ENCODE assay signal across 21 cellular contexts in the genomic region with DNA sequence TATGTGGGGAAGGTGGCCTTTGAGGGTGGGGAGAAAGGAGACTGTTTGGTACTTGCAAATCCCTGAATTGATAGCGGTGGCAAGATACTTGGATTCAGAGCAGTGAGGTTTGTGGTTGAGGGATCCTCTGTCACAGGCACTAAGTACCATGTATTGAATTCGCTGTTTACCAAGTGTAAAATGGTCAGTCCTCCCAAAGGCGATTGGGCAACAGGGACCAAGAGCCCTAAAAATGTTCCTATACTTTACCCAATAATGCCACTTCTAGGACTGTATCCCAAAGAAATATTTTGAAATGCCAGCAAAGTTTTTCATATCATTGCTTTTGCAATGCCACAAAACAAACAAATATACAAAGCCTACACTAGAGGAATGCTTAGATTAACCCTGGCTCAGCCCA.
"Had no signal": no experiment of that assay in that cellular context is flagged by ENCODE, and none has a peak within 500 bp of the region (broad histone marks: within the 10 kb centered on the region; RNA-seq: fewer than 3 reads in every experiment).

No MANE protein-coding gene starts in this region.

- FAIRE-seq: islet of Langerhans had no signal

- H3K27me3 ChIP-seq: ascending aorta, esophagus squamous epithelium, hepatocyte, spleen had no signal

- H3K9me3 Mint-ChIP-seq: activated CD4-positive, alpha-beta T cell treated with anti-CD3 and anti-CD28 coated beads, Interleukin-2, amount 10 ng/mL, durations not matched to agents 7 days and 5 days; activated naive CD4-positive, alpha-beta T cell treated with anti-CD3 and anti-CD28 coated beads for 36 hours; activated T-cell treated with anti-CD3 and anti-CD28 coated beads, Interleukin-2, amount 50 U/mL, for 4 hours; dendritic cell treated with granulocyte-macrophage colony-stimulating factor and Interleukin-4, amounts not matched to agents 40 ng/mL and 50 ng/mL, for 4 days; nephron; stimulated activated memory B cell treated with anti-CD40 and anti-IgM and Interleukin-4, amounts not matched to agents 10 μg/mL and 1 μg/mL and 100 μg/mL, for 72 hours had no signal

- H3K4me1 ChIP-seq: ascending aorta, esophagus squamous epithelium, spleen had no signal

- H3K27ac Mint-ChIP-seq: activated CD4-positive, alpha-beta T cell treated with anti-CD3 and anti-CD28 coated beads, Interleukin-2, amount 10 ng/mL, durations not matched to agents 7 days and 5 days; activated naive CD4-positive, alpha-beta T cell treated with anti-CD3 and anti-CD28 coated beads for 36 hours; dendritic cell treated with granulocyte-macrophage colony-stimulating factor and Interleukin-4, amounts not matched to agents 40 ng/mL and 50 ng/mL, for 4 days; nephron; stimulated activated memory B cell treated with anti-CD40 and anti-IgM and Interleukin-4, amounts not matched to agents 10 μg/mL and 1 μg/mL and 100 μg/mL, for 72 hours had no signal

- H3K9me3 ChIP-seq: ascending aorta, esophagus squamous epithelium, spleen, thoracic aorta had no signal

- H3K36me3 ChIP-seq: ascending aorta, esophagus squamous epithelium, spleen, thoracic aorta had no signal

- H3K27ac ChIP-seq: ascending aorta, esophagus squamous epithelium, spleen, thoracic aorta had no signal

- H3K4me3 ChIP-seq: ascending aorta, esophagus squamous epithelium, hepatocyte, lung, spleen, thoracic aorta had no signal

- H2AFZ ChIP-seq: hepatocyte had no signal

- H3K4me2 ChIP-seq: hepatocyte had no signal

- H3K79me2 ChIP-seq: hepatocyte had no signal

- H3K4me3 Mint-ChIP-seq: activated CD4-positive, alpha-beta T cell treated with anti-CD3 and anti-CD28 coated beads, Interleukin-2, amount 10 ng/mL, durations not matched to agents 7 days and 5 days; activated naive CD4-positive, alpha-beta T cell treated with anti-CD3 and anti-CD28 coated beads for 36 hours; activated T-cell treated with anti-CD3 and anti-CD28 coated beads, Interleukin-2, amount 50 U/mL, for 4 hours; dendritic cell treated with granulocyte-macrophage colony-stimulating factor and Interleukin-4, amounts not matched to agents 40 ng/mL and 50 ng/mL, for 4 days; nephron; stimulated activated memory B cell treated with anti-CD40 and anti-IgM and Interleukin-4, amounts not matched to agents 10 μg/mL and 1 μg/mL and 100 μg/mL, for 72 hours had no signal

- DNase-seq: activated CD4-positive, alpha-beta T cell treated with anti-CD3 and anti-CD28 coated beads, Interleukin-2, amount 10 ng/mL, durations not matched to agents 7 days and 5 days; activated CD4-positive, CD25-positive, alpha-beta regulatory T cell; activated CD8-positive, alpha-beta memory T cell treated with anti-CD3 and anti-CD28 coated beads, Interleukin-2, amount 50 U/mL, for 4 hours; activated naive CD4-positive, alpha-beta T cell treated with anti-CD3 and anti-CD28 coated beads for 36 hours; activated T-cell treated with anti-CD3 and anti-CD28 coated beads, Interleukin-2, amount 50 U/mL, for 4 hours; effector CD8-positive, alpha-beta T cell; esophagus squamous epithelium; foreskin fibroblast; midbrain; stimulated activated CD4-positive, alpha-beta T cell treated with anti-CD3 and anti-CD28 coated beads, Interleukin-4, amount 100 ng/mL, for 4 hours; T-helper 9 cell had no signal

- H3K4me1 Mint-ChIP-seq: nephron; stimulated activated memory B cell treated with anti-CD40 and anti-IgM and Interleukin-4, amounts not matched to agents 10 μg/mL and 1 μg/mL and 100 μg/mL, for 72 hours had no signal

- H3K36me3 Mint-ChIP-seq: stimulated activated memory B cell treated with anti-CD40 and anti-IgM and Interleukin-4, amounts not matched to agents 10 μg/mL and 1 μg/mL and 100 μg/mL, for 72 hours had no signal

- ATAC-seq: activated T-cell treated with anti-CD3 and anti-CD28 coated beads, Interleukin-2, amount 50 U/mL, for 4 hours; sciatic nerve; stimulated activated memory B cell treated with anti-CD40 and anti-IgM and Interleukin-4, amounts not matched to agents 10 μg/mL and 1 μg/mL and 100 μg/mL, for 72 hours had no signal
